17 cellular contexts compared by ENCODE assay signal in genomic region chr6:47288245-47289090, GRCh38. TPM values are rescaled to one million over a fixed set of nuclear protein-coding genes. Genes with fewer than 3 reads are reported as not detected.
DNase-seq lines count a peak whose midpoint lies in the region; ATAC-seq and TF ChIP-seq lines count a peak whose summit lies in the region.
"Had no signal": no experiment of that assay in that cellular context is flagged by ENCODE, and none has a peak within 500 bp of the region (broad histone marks: within the 10 kb centered on the region; RNA-seq: fewer than 3 reads in every experiment).

No MANE protein-coding gene starts in this region.

- WGBS in endodermal cell (ENCODE audit: insufficient coverage in 1 of 2, insufficient read length in 1 of 2), 2 experiments = 71 to 91% methylated on average over 3 to 7 of the region's 8 CpGs

- H3K4me3 ChIP-seq in A673 (ENCODE audit: low read depth, low read length, poor library complexity, severe bottlenecking) (no peak overlapping the region), endodermal cell (ENCODE audit: low read length) (no peak overlapping the region)
- H3K4me3 ChIP-seq: adrenal gland, testis had no signal

- H3K36me3 Mint-ChIP-seq in endodermal cell (ENCODE audit: low read depth) = peaks cover 38% of the 10 kb centered on the region

- ATAC-seq in GM19035 (IDR thresholded peaks at IDR 0.05; ENCODE audit: unreplicated experiment) (no peak), HG03025 (IDR thresholded peaks at IDR 0.05; ENCODE audit: low FRiP score, unreplicated experiment) (no peak)

- no peak overlapping the region for H3K27ac ChIP-seq in A673 (ENCODE audit: low read depth, low read length, poor library complexity, severe bottlenecking)
- no peak overlapping the region for H3K27ac ChIP-seq in endodermal cell (ENCODE audit: low read depth, low read length)
- H3K27ac ChIP-seq: adrenal gland, parathyroid adenoma, testis had no signal

- peaks cover 10% of the 10 kb centered on the region for H3K36me3 ChIP-seq in A673 (ENCODE audit: insufficient read depth, low read length, poor library complexity, severe bottlenecking)
- H3K36me3 ChIP-seq in endodermal cell (ENCODE audit: control insufficient read depth, insufficient read depth, low read length) = peaks cover 74% of the 10 kb centered on the region
- H3K36me3 ChIP-seq: adrenal gland had no signal

- BruUV-seq in A673 (replicated peaks; lab: Mats Ljungman, UMichigan) = no TSS peak

- POLR2A ChIA-PET in A673 (lab: Charles Lee; ENCODE audit: low non-redundant PET) = no interaction called here

- no peaks in the 10 kb centered on the region for H3K27me3 Mint-ChIP-seq in endodermal cell (ENCODE audit: insufficient read depth)
- H3K27me3 Mint-ChIP-seq: B cell had no signal

- H3K4me1 ChIP-seq in A673 (ENCODE audit: insufficient read depth, low read length, poor library complexity, severe bottlenecking) (peaks cover 12% of the 10 kb centered on the region), endodermal cell (ENCODE audit: control insufficient read depth, insufficient read depth, low read length) (peaks cover 5% of the 10 kb centered on the region)
- H3K4me1 ChIP-seq: adrenal gland, parathyroid adenoma, testis had no signal

- intact Hi-C loops in A673 (cut with micrococcal nuclease; ENCODE audit: unreplicated experiment) = no loop called here
- intact Hi-C loops in posterior vena cava (cut with DNase I) = no loop called here

- H3K4me1 Mint-ChIP-seq in endodermal cell = peaks cover 16% of the 10 kb centered on the region
- H3K4me1 Mint-ChIP-seq: B cell had no signal

- no peak overlapping the region for H3K9ac ChIP-seq in endodermal cell (ENCODE audit: extremely low read depth, low read length, poor library complexity, severe bottlenecking)
- H3K9ac ChIP-seq: parathyroid adenoma had no signal

- CTCF ChIA-PET in A673 (lab: Charles Lee) = no interaction called here

- no peaks in the 10 kb centered on the region for H3K9me3 Mint-ChIP-seq in endodermal cell

- H3K27me3 ChIP-seq in A673 (replicated peaks; ENCODE audit: insufficient read depth, low read depth, low read length, poor library complexity) = no peaks in the 10 kb centered on the region
- H3K27me3 ChIP-seq in endodermal cell (ENCODE audit: control insufficient read depth, insufficient read depth, low read length, poor library complexity, severe bottlenecking) = no peaks in the 10 kb centered on the region
- H3K27me3 ChIP-seq: adrenal gland, testis had no signal

- H3K27ac Mint-ChIP-seq in endodermal cell = peak overlapping the region; percentile 60
- H3K27ac Mint-ChIP-seq: B cell had no signal

- H3K4me3 Mint-ChIP-seq in endodermal cell = no peak overlapping the region
- H3K4me3 Mint-ChIP-seq: B cell had no signal

- no peaks in the 10 kb centered on the region for H3K9me3 ChIP-seq in A673 (ENCODE audit: low read depth, low read length, poor library complexity, severe bottlenecking)
- H3K9me3 ChIP-seq in endodermal cell (ENCODE audit: control insufficient read depth, low read length) = no peaks in the 10 kb centered on the region
- H3K9me3 ChIP-seq: adrenal gland, testis had no signal

- DNase-seq in A673 (ENCODE audit: low spot score) (peak; percentile 46), DMS79 treated with DMSO at 0.1 percent for 48 hours (lab: John Stamatoyannopoulos, UW) (peak; percentile 72), NCI-H345 (lab: John Stamatoyannopoulos, UW) (peak; percentile 83), endodermal cell (peak; percentile 67), posterior vena cava (ENCODE audit: low spot score) (no peak)
- DNase-seq in activated naive CD4-positive, alpha-beta T cell treated with Interleukin-2 at 50 U/mL for 16 hours = no peak
- DNase-seq: activated T-cell treated with anti-CD3 and anti-CD28 coated beads for 4 hours, adrenal gland, head of caudate nucleus, IMR-90, NCI-H1048, OCI-M1, testis had no signal

- TF ChIP-seq CTCF in A673 (conservative IDR thresholded peaks at IDR 0.05; ENCODE audit: low read depth, low read length) (no peak), endodermal cell (conservative IDR thresholded peaks at IDR 0.05) (no peak)

RNA-seq across cellular contexts. Expression of gene TNFRSF21, which starts 21.2 kb away (rescaled TPM):
- total RNA-seq in A673 (2021) (31.3 and 36.0 TPM in 2 replicates), endodermal cell (10 to 100 TPM; 63.3 to 93.2 TPM), posterior vena cava (10 to 100 TPM in 1 of 2 donors, 1 to 10 TPM in 1; 4.0 to 10.5 TPM)
- 35.5 TPM for polyA plus RNA-seq in endodermal cell (2013, experiment 1 of 2)
- polyA plus RNA-seq in endodermal cell (2013, experiment 2 of 2) = 44.5 TPM

Comparison
In these comparisons a context has a peak if more than half of its experiments do, and no peak if none do; other contexts are left out.
1. DNase-seq: peak in A673 (single experiment), DMS79 treated with DMSO at 0.1 percent for 48 hours (single experiment), NCI-H345 (single experiment) and endodermal cell (single experiment); none in posterior vena cava (single experiment) and activated naive CD4-positive, alpha-beta T cell treated with Interleukin-2 at 50 U/mL for 16 hours (single experiment).